In the genomic region with DNA sequence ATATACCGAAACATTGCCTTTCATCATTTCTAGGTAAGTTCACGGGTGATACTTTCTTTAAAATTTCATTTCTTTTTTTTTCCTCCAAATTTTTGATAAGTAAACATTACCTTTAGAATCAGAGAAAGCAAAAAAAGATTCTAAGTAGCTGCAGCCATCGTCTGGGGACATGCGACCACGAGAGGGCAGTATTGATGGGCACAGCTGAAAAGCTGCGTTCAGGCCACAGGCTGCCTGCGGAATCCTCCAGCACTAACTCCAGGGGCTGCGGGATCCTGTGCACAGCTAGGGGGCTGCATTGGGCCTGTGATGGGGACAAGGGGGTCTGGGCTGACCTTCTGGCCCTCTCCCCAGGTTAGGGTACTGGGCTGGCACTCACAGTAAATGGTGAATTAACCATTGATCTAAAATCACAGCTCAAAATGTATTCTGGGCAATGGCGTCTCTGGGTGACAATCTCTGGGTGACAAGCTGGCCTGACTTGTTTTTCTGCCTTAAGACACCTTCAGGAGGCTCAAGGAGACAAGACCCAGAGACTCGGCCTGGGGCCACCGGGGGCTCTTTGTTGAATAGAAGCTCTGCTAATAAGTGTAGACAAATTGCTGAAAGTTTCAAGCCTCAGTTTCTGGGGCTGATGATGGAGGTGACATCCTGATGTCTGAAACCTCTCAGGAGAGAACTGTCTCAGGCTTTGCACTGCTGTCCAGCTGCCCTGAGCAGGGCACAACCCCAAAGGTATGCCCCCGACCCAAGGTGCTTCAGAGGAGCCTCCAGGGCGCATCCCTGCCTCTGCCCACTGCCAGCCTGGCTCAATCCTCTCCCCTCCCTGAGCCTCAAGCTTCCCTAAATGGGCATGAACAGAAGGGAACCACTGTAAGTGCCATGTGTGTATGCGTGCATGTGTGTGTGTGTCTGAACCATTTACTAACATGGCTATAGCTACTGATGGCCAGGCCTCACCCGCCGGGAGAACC, we compare ENCODE assay signal across 9 cellular contexts. TPM values are rescaled to one million over a fixed set of nuclear protein-coding genes. Genes with fewer than 3 reads are reported as not detected.
DNase-seq lines count a peak whose midpoint lies in the region; ATAC-seq lines count a peak whose summit lies in the region.
"Had no signal": no experiment of that assay in that cellular context is flagged by ENCODE, and none has a peak within 500 bp of the region (broad histone marks: within the 10 kb centered on the region; RNA-seq: fewer than 3 reads in every experiment).

No MANE protein-coding gene starts in this region.

- H3K9me3 ChIP-seq in SK-N-MC (ENCODE audit: low read depth, low read length), result no peaks in the 10 kb centered on the region

- DNase-seq in CMK (ENCODE audit: low read depth) (peak; percentile 39), HUDEP-2 (lab: John Stamatoyannopoulos, UW; ENCODE audit: unreplicated experiment in 76 of 76) (peak in 55 of 76 experiments; percentile 2 to 65 (median 31)), SK-N-MC (ENCODE audit: low read depth, low spot score) (peak; percentile 34), Right ventricle myocardium superior (peak; percentile 81), pulmonary artery endothelial cell (ENCODE audit: low read depth, low spot score) (peak; percentile 15)
- peak in 1 of 2 donors; percentile 72 for DNase-seq in activated naive CD4-positive, alpha-beta T cell treated with anti-CD3 and anti-CD28 coated beads, Interleukin-2, amount 50 U/mL, for 72 hours (ENCODE audit: low spot score in 2 of 2)

- H3K9ac ChIP-seq in SK-N-MC (ENCODE audit: insufficient read length), result no peak overlapping the region

- no peaks in the 10 kb centered on the region for H3K9me3 Mint-ChIP-seq in activated naive CD4-positive, alpha-beta T cell treated with anti-CD3 and anti-CD28 coated beads, Interleukin-2, amount 50 U/mL, for 72 hours
- H3K9me3 Mint-ChIP-seq: T-helper 1 cell treated with Interleukin-12 subunit alpha and Interleukin-12 subunit beta and Interleukin-4 antibody, amounts not matched to agents 30 μg/mL and 1 μg/mL, for 36 hours had no signal

- ATAC-seq in activated naive CD4-positive, alpha-beta T cell treated with anti-CD3 and anti-CD28 coated beads, Interleukin-2, amount 50 U/mL, for 72 hours, result peak; percentile 49 to 70
- ATAC-seq in Right ventricle myocardium superior (ENCODE audit: poor library complexity), result peak; percentile 78
- no peak for ATAC-seq in HG03280 (IDR thresholded peaks at IDR 0.05; ENCODE audit: unreplicated experiment)
- ATAC-seq in GM19035 (IDR thresholded peaks at IDR 0.05; ENCODE audit: unreplicated experiment), result no peak

- no peaks in the 10 kb centered on the region for H3K36me3 Mint-ChIP-seq in activated naive CD4-positive, alpha-beta T cell treated with anti-CD3 and anti-CD28 coated beads, Interleukin-2, amount 50 U/mL, for 72 hours

- no peak overlapping the region for H3K4me3 ChIP-seq in SK-N-MC

- no peak overlapping the region for H3K27ac Mint-ChIP-seq in activated naive CD4-positive, alpha-beta T cell treated with anti-CD3 and anti-CD28 coated beads, Interleukin-2, amount 50 U/mL, for 72 hours
- H3K27ac Mint-ChIP-seq: T-helper 1 cell treated with Interleukin-12 subunit alpha and Interleukin-12 subunit beta and Interleukin-4 antibody, amounts not matched to agents 30 μg/mL and 1 μg/mL, for 36 hours had no signal

- no peaks in the 10 kb centered on the region for H3K36me3 ChIP-seq in SK-N-MC (ENCODE audit: insufficient read depth, low read length)

- intact Hi-C loops in Right ventricle myocardium superior (cut with DNase I), result loop anchor here (5.0 kb wide), 1 partner anchor 320 kb away; no protein-coding TSS in a partner anchor

- H3K27ac ChIP-seq in SK-N-MC, result no peak overlapping the region

RNA-seq across cellular contexts. Expression of a gene that starts 44.3 kb away (rescaled TPM):
- total RNA-seq in activated naive CD4-positive, alpha-beta T cell treated with anti-CD3 and anti-CD28 coated beads, Interleukin-2, amount 50 U/mL, for 72 hours, result 1 to 10 TPM; 3.5 to 7.5 TPM
- total RNA-seq in Right ventricle myocardium superior (0.94 TPM), pulmonary artery endothelial cell (0.20 and 0.35 TPM in 2 replicates)

Comparison
In these comparisons a context has a peak if more than half of its experiments do, and no peak if none do; other contexts are left out.
1. ATAC-seq: peak in activated naive CD4-positive, alpha-beta T cell treated with anti-CD3 and anti-CD28 coated beads, Interleukin-2, amount 50 U/mL, for 72 hours (2 of 2) and Right ventricle myocardium superior (single experiment); none in HG03280 (single experiment) and GM19035 (single experiment).